ENCODE assay signal across 26 cellular contexts in the genomic region with DNA sequence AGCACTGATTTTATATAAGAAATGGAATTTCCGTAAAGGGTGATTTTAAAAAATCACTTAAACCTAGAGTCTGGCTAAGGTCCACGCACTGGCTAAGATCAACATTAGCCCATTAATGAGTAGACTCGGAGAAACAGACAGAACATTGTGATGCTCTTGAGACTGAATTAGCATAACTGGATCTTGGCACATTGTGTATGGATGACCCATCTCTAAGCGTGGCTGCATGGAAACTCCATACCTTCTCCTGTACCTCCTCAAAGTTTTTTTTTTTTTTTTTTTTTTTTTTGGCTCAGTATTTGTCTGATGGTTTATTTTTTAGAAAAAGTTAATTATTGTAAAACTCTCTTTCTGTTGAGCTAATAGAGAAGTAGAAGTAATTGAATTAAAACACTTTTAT.
"Had no signal": no experiment of that assay in that cellular context is flagged by ENCODE, and none has a peak within 500 bp of the region (broad histone marks: within the 10 kb centered on the region; RNA-seq: fewer than 3 reads in every experiment).

No MANE protein-coding gene starts in this region.

- H3K27ac Mint-ChIP-seq: IgD-negative memory B cell had no signal

- H3K27ac ChIP-seq: HL-60, KMS-11, SJSA1, SK-N-MC had no signal

- H3K9me3 Mint-ChIP-seq: IgD-negative memory B cell had no signal

- H3K27me3 ChIP-seq: SJSA1 had no signal

- H3K4me1 ChIP-seq: SJSA1 had no signal

- FAIRE-seq: HTR-8/SVneo, K562, RCC 7860 had no signal

- H3K4me2 ChIP-seq: KMS-11 had no signal

- H3K36me3 ChIP-seq: SJSA1 had no signal

- H3K4me3 Mint-ChIP-seq: IgD-negative memory B cell had no signal

- DNase-seq: Kasumi-1, MV-4-11, NCI-H1048, NCI-H1105, NCI-H1417, NCI-H1436 treated with DMSO at 0.1 percent for 48 hours, NCI-H1694, NCI-H187 treated with DMSO at 0.1 percent for 48 hours, NCI-H2029 treated with DMSO at 0.1 percent for 48 hours, NCI-H2171 treated with DMSO at 0.1 percent for 48 hours, NCI-H345, NCI-H446 treated with DMSO at 0.1 percent for 48 hours, NCI-H510A treated with DMSO at 0.1 percent for 48 hours, NCI-H526, NCI-H748 treated with DMSO at 0.1 percent for 48 hours, Right ventricle myocardium superior, RPMI8226, SIG-M5 had no signal

- H3K9me3 ChIP-seq: SJSA1 had no signal

- ATAC-seq: K562 had no signal

- H3K4me3 ChIP-seq: K562, SJSA1, SK-N-MC had no signal

- H3K4me1 Mint-ChIP-seq: IgD-negative memory B cell had no signal
